In the genomic region with DNA sequence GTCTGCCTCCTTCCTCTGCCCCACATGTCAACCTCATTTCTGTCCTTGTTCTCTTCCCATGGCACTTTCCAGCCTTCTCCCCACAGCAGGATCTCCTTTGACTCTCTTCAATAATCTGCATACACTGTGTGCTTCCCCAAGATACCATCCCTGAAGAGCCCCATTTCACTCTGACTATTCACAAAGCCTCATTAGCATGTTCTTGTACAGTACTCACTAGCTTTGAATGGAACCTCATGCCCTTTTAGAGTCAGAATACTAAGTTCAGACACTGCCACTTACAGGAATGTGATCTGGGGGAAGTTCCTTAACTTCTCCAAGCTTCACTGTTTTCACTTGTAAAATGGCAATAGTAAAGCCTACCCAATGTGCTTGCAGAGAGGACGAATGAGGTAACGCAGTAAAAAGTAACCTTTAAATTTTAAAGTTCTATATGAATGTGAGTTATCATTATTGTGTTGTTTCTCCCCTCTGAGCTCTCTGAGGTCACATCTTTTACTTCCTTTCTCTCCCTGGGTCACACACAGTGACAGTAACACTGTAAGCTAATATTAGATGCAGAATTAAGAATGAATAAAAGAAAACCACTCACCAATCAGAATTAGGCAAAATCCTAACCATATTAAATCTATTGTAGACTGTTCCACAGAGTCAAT, we compare ENCODE assay signal across 10 cellular contexts.
A peak's percentile ranks its signal among the peaks of the same experiment; 100 is the strongest.
DNase-seq lines count a peak whose midpoint lies in the region; ATAC-seq and TF ChIP-seq lines count a peak whose summit lies in the region.
"Had no signal": no experiment of that assay in that cellular context is flagged by ENCODE, and none has a peak within 500 bp of the region (broad histone marks: within the 10 kb centered on the region; RNA-seq: fewer than 3 reads in every experiment).

No MANE protein-coding gene starts in this region.

- 80% methylated on average over 2 of the region's 2 CpGs for WGBS in smooth muscle cell (ENCODE audit: low lambda C conversion rate)

- no peak overlapping the region for H3K4me3 Mint-ChIP-seq in activated CD4-positive, alpha-beta memory T cell treated with anti-CD3 and anti-CD28 coated beads for 36 hours
- no peak overlapping the region for H3K4me3 Mint-ChIP-seq in activated CD4-positive, alpha-beta memory T cell treated with anti-CD3 and anti-CD28 coated beads, Interleukin-2, amount 10 ng/mL, durations not matched to agents 7 days and 5 days
- H3K4me3 Mint-ChIP-seq in WTC11, result no peak overlapping the region
- H3K4me3 Mint-ChIP-seq: H9 had no signal

- ATAC-seq in HG02678 (IDR thresholded peaks at IDR 0.05; ENCODE audit: unreplicated experiment) (peak; percentile 57), WTC11 (no peak), GM21576 (IDR thresholded peaks at IDR 0.05; ENCODE audit: unreplicated experiment) (no peak), HG03520 (IDR thresholded peaks at IDR 0.05; ENCODE audit: unreplicated experiment) (no peak), HG03439 (IDR thresholded peaks at IDR 0.05; ENCODE audit: unreplicated experiment) (no peak)

- no peak overlapping the region for H3K9ac ChIP-seq in smooth muscle cell (ENCODE audit: low read depth)

- peak overlapping the region; percentile 47 for H2AFZ ChIP-seq in smooth muscle cell (ENCODE audit: low read depth)

- intact Hi-C loops in activated CD4-positive, alpha-beta memory T cell treated with anti-CD3 and anti-CD28 coated beads for 36 hours (cut with micrococcal nuclease), result loop anchor here (1.0 to 5.0 kb wide), 5 partner anchors 14 to 225 kb away; no protein-coding TSS in a partner anchor

- H3K4me1 ChIP-seq in smooth muscle cell (ENCODE audit: low read depth), result no peaks in the 10 kb centered on the region
- H3K4me1 ChIP-seq: uterus had no signal

- no peaks in the 10 kb centered on the region for H3K27me3 ChIP-seq in smooth muscle cell (ENCODE audit: low read depth)
- H3K27me3 ChIP-seq: uterus had no signal

- no peaks in the 10 kb centered on the region for H4K20me1 ChIP-seq in smooth muscle cell (ENCODE audit: low read depth)

- POLR2A ChIA-PET in activated CD4-positive, alpha-beta memory T cell treated with anti-CD3 and anti-CD28 coated beads for 36 hours (lab: Charles Lee), result interaction anchor here (0.7 to 1.9 kb wide), 6 partner anchors 14 to 99 kb away, joined by 3 to 11 read pairs (median 6); no protein-coding TSS in a partner anchor
- POLR2A ChIA-PET in activated CD4-positive, alpha-beta memory T cell treated with anti-CD3 and anti-CD28 coated beads, Interleukin-2, amount 10 ng/mL, durations not matched to agents 7 days and 5 days (lab: Charles Lee), result no interaction called here
- POLR2A ChIA-PET in WTC11 (lab: Charles Lee), result interaction anchor here (1.1 kb wide), 1 partner anchor 99 kb away, joined by 3 read pairs; no protein-coding TSS in a partner anchor

- no peaks in the 10 kb centered on the region for H3K9me3 ChIP-seq in smooth muscle cell (replicated peaks; ENCODE audit: low read depth)
- H3K9me3 ChIP-seq: uterus had no signal

- H3K27ac Mint-ChIP-seq in activated CD4-positive, alpha-beta memory T cell treated with anti-CD3 and anti-CD28 coated beads for 36 hours, result peak overlapping the region; percentile 61
- no peak overlapping the region for H3K27ac Mint-ChIP-seq in activated CD4-positive, alpha-beta memory T cell treated with anti-CD3 and anti-CD28 coated beads, Interleukin-2, amount 10 ng/mL, durations not matched to agents 7 days and 5 days
- H3K27ac Mint-ChIP-seq in WTC11, result peak overlapping the region; percentile 7; the same call in 1 of the 2 replicates

- peaks cover 42% of the 10 kb centered on the region for H3K4me1 Mint-ChIP-seq in activated CD4-positive, alpha-beta memory T cell treated with anti-CD3 and anti-CD28 coated beads for 36 hours (ENCODE audit: low read depth)
- peaks cover 47% of the 10 kb centered on the region for H3K4me1 Mint-ChIP-seq in activated CD4-positive, alpha-beta memory T cell treated with anti-CD3 and anti-CD28 coated beads, Interleukin-2, amount 10 ng/mL, durations not matched to agents 7 days and 5 days
- H3K4me1 Mint-ChIP-seq in WTC11, result peaks cover 39% of the 10 kb centered on the region

- H3K79me2 ChIP-seq in smooth muscle cell (ENCODE audit: low read depth), result no peaks in the 10 kb centered on the region

- H3K4me3 ChIP-seq in smooth muscle cell, result no peak overlapping the region
- H3K4me3 ChIP-seq: uterus had no signal

- peak overlapping the region; percentile 51 for H3K27ac ChIP-seq in smooth muscle cell (ENCODE audit: low read depth)
- H3K27ac ChIP-seq: uterus had no signal

- no peaks in the 10 kb centered on the region for H3K9me3 Mint-ChIP-seq in activated CD4-positive, alpha-beta memory T cell treated with anti-CD3 and anti-CD28 coated beads for 36 hours
- H3K9me3 Mint-ChIP-seq in activated CD4-positive, alpha-beta memory T cell treated with anti-CD3 and anti-CD28 coated beads, Interleukin-2, amount 10 ng/mL, durations not matched to agents 7 days and 5 days, result peaks cover 9% of the 10 kb centered on the region
- H3K9me3 Mint-ChIP-seq in WTC11, result no peaks in the 10 kb centered on the region
- H3K9me3 Mint-ChIP-seq: H9 had no signal

- H3K27me3 Mint-ChIP-seq in activated CD4-positive, alpha-beta memory T cell treated with anti-CD3 and anti-CD28 coated beads for 36 hours, result peaks cover 22% of the 10 kb centered on the region
- peaks cover 37% of the 10 kb centered on the region for H3K27me3 Mint-ChIP-seq in activated CD4-positive, alpha-beta memory T cell treated with anti-CD3 and anti-CD28 coated beads, Interleukin-2, amount 10 ng/mL, durations not matched to agents 7 days and 5 days
- H3K27me3 Mint-ChIP-seq in WTC11 (ENCODE audit: low read depth), result no peaks in the 10 kb centered on the region; the same call in 1 of the 2 replicates

- TF ChIP-seq CTCF in WTC11 (IDR thresholded peaks at IDR 0.05), result no peak
- no peak for TF ChIP-seq CTCF in smooth muscle cell (IDR thresholded peaks at IDR 0.05; ENCODE audit: borderline replicate concordance, insufficient read depth, poor library complexity, severe bottlenecking)

- no peaks in the 10 kb centered on the region for H3F3A ChIP-seq in smooth muscle cell (ENCODE audit: low read depth)

- DNase-seq in activated CD4-positive, alpha-beta memory T cell treated with anti-CD3 and anti-CD28 coated beads for 36 hours, result no peak
- no peak for DNase-seq in activated CD4-positive, alpha-beta memory T cell treated with anti-CD3 and anti-CD28 coated beads, Interleukin-2, amount 10 ng/mL, durations not matched to agents 7 days and 5 days
- DNase-seq in WTC11 (ENCODE audit: low spot score) (no peak), smooth muscle cell (lab: John Stamatoyannopoulos, UW; ENCODE audit: unreplicated experiment) (no peak)
- DNase-seq: H9, uterus had no signal

- no peak overlapping the region for H3K4me2 ChIP-seq in smooth muscle cell

- CTCF ChIA-PET in activated CD4-positive, alpha-beta memory T cell treated with anti-CD3 and anti-CD28 coated beads for 36 hours (lab: Charles Lee), result interaction anchor here (0.8 to 1.5 kb wide), 5 partner anchors 12 to 65 kb away, joined by 3 to 4 read pairs (median 4); partner anchors contain the start of gene IL6
- CTCF ChIA-PET in activated CD4-positive, alpha-beta memory T cell treated with anti-CD3 and anti-CD28 coated beads, Interleukin-2, amount 10 ng/mL, durations not matched to agents 7 days and 5 days (lab: Charles Lee), result interaction anchor here (0.9 to 2.5 kb wide), 4 partner anchors 16 to 64 kb away, joined by 3 to 8 read pairs (median 3); partner anchors contain the start of gene IL6
- CTCF ChIA-PET in WTC11 (lab: Charles Lee), result interaction anchor here (0.6 to 3.1 kb wide), 2 partner anchors 35 to 64 kb away, joined by 3 to 20 read pairs; partner anchors contain the start of gene IL6

- peaks cover 2% of the 10 kb centered on the region for H3K36me3 Mint-ChIP-seq in activated CD4-positive, alpha-beta memory T cell treated with anti-CD3 and anti-CD28 coated beads for 36 hours
- H3K36me3 Mint-ChIP-seq in activated CD4-positive, alpha-beta memory T cell treated with anti-CD3 and anti-CD28 coated beads, Interleukin-2, amount 10 ng/mL, durations not matched to agents 7 days and 5 days (ENCODE audit: low read depth), result peaks cover 8% of the 10 kb centered on the region
- H3K36me3 Mint-ChIP-seq in WTC11, result no peaks in the 10 kb centered on the region

- H3K36me3 ChIP-seq in smooth muscle cell (ENCODE audit: low read depth), result no peaks in the 10 kb centered on the region
- H3K36me3 ChIP-seq: uterus had no signal

TF ChIP-seq in WTC11, 78 proteins besides CTCF, POLR2A, EP300 and RAD21:
- TF ChIP-seq SP1 (CRISPR knock-in tag; conservative IDR thresholded peaks at IDR 0.05), result no peak
